In the genomic region with DNA sequence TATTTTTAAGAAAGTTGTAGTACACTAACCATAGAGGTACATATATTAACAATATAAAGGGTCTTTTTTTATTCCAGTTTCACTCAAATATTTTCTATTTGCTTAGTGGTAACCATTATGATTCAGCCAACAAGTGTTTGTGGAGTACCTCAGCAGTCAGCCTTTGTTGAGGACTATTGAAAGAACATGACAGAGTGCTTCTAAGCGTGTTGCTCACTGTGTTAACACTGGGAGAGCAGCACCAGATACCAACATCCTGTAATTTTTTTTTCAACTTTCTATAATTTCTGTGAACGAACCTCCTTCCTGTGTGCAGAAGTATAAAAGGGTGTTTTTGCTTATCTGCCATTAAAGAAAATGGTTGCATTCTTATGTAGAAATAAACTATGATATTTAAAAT, we compare ENCODE assay signal across 15 cellular contexts.
DNase-seq lines count a peak whose midpoint lies in the region; ATAC-seq, FAIRE-seq and TF ChIP-seq lines count a peak whose summit lies in the region.
"Had no signal": no experiment of that assay in that cellular context is flagged by ENCODE, and none has a peak within 500 bp of the region (broad histone marks: within the 10 kb centered on the region; RNA-seq: fewer than 3 reads in every experiment).

No MANE protein-coding gene starts in this region.

- peak; percentile 37 to 48 for ATAC-seq in activated T-cell treated with anti-CD3 and anti-CD28 coated beads, Interleukin-2, amount 50 U/mL, for 72 hours (replicated peaks in 1 of 2)
- ATAC-seq in stimulated activated naive CD8-positive, alpha-beta T cell treated with anti-CD3 and anti-CD28 coated beads, Interleukin-15, Interleukin-2, amounts not matched to agents 100 U/mL and 50 U/mL, for 24 hours: peak; percentile 14

- H3K27me3 Mint-ChIP-seq in activated T-cell treated with anti-CD3 and anti-CD28 coated beads, Interleukin-2, amount 50 U/mL, for 72 hours (ENCODE audit: low read depth): no peaks in the 10 kb centered on the region
- no peaks in the 10 kb centered on the region for H3K27me3 Mint-ChIP-seq in activated T-cell treated with anti-CD3 and anti-CD28 coated beads, Interleukin-2, amount 50 U/mL, for 24 hours

- H3K27ac Mint-ChIP-seq in activated T-cell treated with anti-CD3 and anti-CD28 coated beads, Interleukin-2, amount 50 U/mL, for 72 hours: no peak overlapping the region
- no peak overlapping the region for H3K27ac Mint-ChIP-seq in activated T-cell treated with anti-CD3 and anti-CD28 coated beads, Interleukin-2, amount 50 U/mL, for 24 hours

- H3K4me1 Mint-ChIP-seq in activated T-cell treated with anti-CD3 and anti-CD28 coated beads, Interleukin-2, amount 50 U/mL, for 72 hours (ENCODE audit: low read depth): peaks cover 23% of the 10 kb centered on the region
- peaks cover 9% of the 10 kb centered on the region for H3K4me1 Mint-ChIP-seq in activated T-cell treated with anti-CD3 and anti-CD28 coated beads, Interleukin-2, amount 50 U/mL, for 24 hours (ENCODE audit: low read depth)

- no peaks in the 10 kb centered on the region for H3K36me3 Mint-ChIP-seq in activated T-cell treated with anti-CD3 and anti-CD28 coated beads, Interleukin-2, amount 50 U/mL, for 72 hours (ENCODE audit: insufficient read depth in 2 of 2)
- H3K36me3 Mint-ChIP-seq in activated T-cell treated with anti-CD3 and anti-CD28 coated beads, Interleukin-2, amount 50 U/mL, for 24 hours (ENCODE audit: low read depth): peaks cover 1% of the 10 kb centered on the region

- TF ChIP-seq CTCF in bronchial epithelial cell (IDR thresholded peaks at IDR 0.05; ENCODE audit: insufficient read depth, low read length, severe bottlenecking): no peak

- no peaks in the 10 kb centered on the region for H3K9me3 Mint-ChIP-seq in activated T-cell treated with anti-CD3 and anti-CD28 coated beads, Interleukin-2, amount 50 U/mL, for 72 hours
- no peaks in the 10 kb centered on the region for H3K9me3 Mint-ChIP-seq in activated T-cell treated with anti-CD3 and anti-CD28 coated beads, Interleukin-2, amount 50 U/mL, for 24 hours

- H3K4me3 ChIP-seq in bronchial epithelial cell (ENCODE audit: low read depth, low read length): no peak overlapping the region
- H3K4me3 ChIP-seq: pancreas, transverse colon had no signal

- H3K4me3 Mint-ChIP-seq in activated T-cell treated with anti-CD3 and anti-CD28 coated beads, Interleukin-2, amount 50 U/mL, for 72 hours: no peak overlapping the region
- H3K4me3 Mint-ChIP-seq in activated T-cell treated with anti-CD3 and anti-CD28 coated beads, Interleukin-2, amount 50 U/mL, for 24 hours: no peak overlapping the region

- DNase-seq in activated T-cell treated with anti-CD3 and anti-CD28 coated beads, Interleukin-2, amount 50 U/mL, for 72 hours: no peak
- DNase-seq in activated T-cell treated with anti-CD3 and anti-CD28 coated beads, Interleukin-2, amount 50 U/mL, for 24 hours: no peak
- DNase-seq in NCI-H2107 treated with DMSO at 0.1 percent for 48 hours (lab: John Stamatoyannopoulos, UW; ENCODE audit: unreplicated experiment): peak; percentile 60
- peak; percentile 84 for DNase-seq in bronchial epithelial cell (ENCODE audit: low read depth)
- DNase-seq in stimulated activated naive CD8-positive, alpha-beta T cell treated with anti-CD3 and anti-CD28 coated beads, Interleukin-15, Interleukin-2, amounts not matched to agents 100 U/mL and 50 U/mL, for 24 hours: no peak
- DNase-seq in SW480 (ENCODE audit: low spot score): no peak
- no peak for DNase-seq in SIG-M5 treated with dmso at 0.1 percent for 504 hours (lab: John Stamatoyannopoulos, UW; ENCODE audit: unreplicated experiment)
- DNase-seq in COLO668 (lab: John Stamatoyannopoulos, UW; ENCODE audit: unreplicated experiment): no peak
- DNase-seq: activated effector memory CD4-positive, alpha-beta T cell treated with anti-CD3 and anti-CD28 coated beads, Interleukin-2, amount 50 U/mL, for 16 hours; islet precursor cell; NCI-H526 treated with DMSO at 0.1 percent for 48 hours; pancreas; T1000; transverse colon had no signal

- no peak for FAIRE-seq in bronchial epithelial cell (lab: Jason Lieb, UNC)
- FAIRE-seq: HTR-8/SVneo, pancreas had no signal

- no peaks in the 10 kb centered on the region for H3K27me3 ChIP-seq in bronchial epithelial cell (ENCODE audit: control insufficient read depth, insufficient read depth, low read length)
- H3K27me3 ChIP-seq: pancreas, transverse colon had no signal

- H3K36me3 ChIP-seq in bronchial epithelial cell (ENCODE audit: control insufficient read depth, insufficient read depth, low read length): no peaks in the 10 kb centered on the region
- H3K36me3 ChIP-seq: pancreas had no signal

Comparison
In these comparisons a context has a peak if more than half of its experiments do, and no peak if none do; other contexts are left out.
1. DNase-seq: peak in NCI-H2107 treated with DMSO at 0.1 percent for 48 hours (single experiment) and bronchial epithelial cell (single experiment); none in activated T-cell treated with anti-CD3 and anti-CD28 coated beads, Interleukin-2, amount 50 U/mL, for 72 hours (0 of 2), activated T-cell treated with anti-CD3 and anti-CD28 coated beads, Interleukin-2, amount 50 U/mL, for 24 hours (single experiment), stimulated activated naive CD8-positive, alpha-beta T cell treated with anti-CD3 and anti-CD28 coated beads, Interleukin-15, Interleukin-2, amounts not matched to agents 100 U/mL and 50 U/mL, for 24 hours (single experiment), SW480 (single experiment), SIG-M5 treated with dmso at 0.1 percent for 504 hours (single experiment) and COLO668 (single experiment).